In genomic region chr17:56936697-56937322, GRCh38 we compare ENCODE assay signal across 1 cellular context.
A peak's percentile ranks its signal among the peaks of the same experiment; 100 is the strongest.
TF ChIP-seq lines count a peak whose summit lies in the region.

No MANE protein-coding gene starts in this region.

TF ChIP-seq in HepG2, 621 proteins besides CTCF, POLR2A, EP300 and RAD21:
- TF ChIP-seq SATB2 (CRISPR knock-in tag; IDR thresholded peaks at IDR 0.05) = no peak
- no peak for TF ChIP-seq ZSCAN9 (CRISPR knock-in tag; IDR thresholded peaks at IDR 0.05; ENCODE audit: borderline replicate concordance)
- peak; percentile 58 for TF ChIP-seq ATF7 (IDR thresholded peaks at IDR 0.05)
- no peak for TF ChIP-seq ATF7 (CRISPR knock-in tag; IDR thresholded peaks at IDR 0.05)
- no peak for TF ChIP-seq ZSCAN12 (CRISPR knock-in tag; IDR thresholded peaks at IDR 0.05)
- no peak for TF ChIP-seq SRSF1 (optimal IDR thresholded peaks at IDR 0.05; ENCODE audit: low read depth, low read length)
- no peak for TF ChIP-seq ZKSCAN5 (CRISPR knock-in tag; IDR thresholded peaks at IDR 0.05)
- TF ChIP-seq MAZ (IDR thresholded peaks at IDR 0.05; ENCODE audit: borderline replicate concordance, low read depth, low read length) = no peak
- no peak for TF ChIP-seq MAZ (CRISPR knock-in tag; IDR thresholded peaks at IDR 0.05; ENCODE audit: low read depth)
- no peak for TF ChIP-seq ZFY (CRISPR knock-in tag; IDR thresholded peaks at IDR 0.05)
